Comparison of ENCODE assay signal across 23 cellular contexts in the genomic region with DNA sequence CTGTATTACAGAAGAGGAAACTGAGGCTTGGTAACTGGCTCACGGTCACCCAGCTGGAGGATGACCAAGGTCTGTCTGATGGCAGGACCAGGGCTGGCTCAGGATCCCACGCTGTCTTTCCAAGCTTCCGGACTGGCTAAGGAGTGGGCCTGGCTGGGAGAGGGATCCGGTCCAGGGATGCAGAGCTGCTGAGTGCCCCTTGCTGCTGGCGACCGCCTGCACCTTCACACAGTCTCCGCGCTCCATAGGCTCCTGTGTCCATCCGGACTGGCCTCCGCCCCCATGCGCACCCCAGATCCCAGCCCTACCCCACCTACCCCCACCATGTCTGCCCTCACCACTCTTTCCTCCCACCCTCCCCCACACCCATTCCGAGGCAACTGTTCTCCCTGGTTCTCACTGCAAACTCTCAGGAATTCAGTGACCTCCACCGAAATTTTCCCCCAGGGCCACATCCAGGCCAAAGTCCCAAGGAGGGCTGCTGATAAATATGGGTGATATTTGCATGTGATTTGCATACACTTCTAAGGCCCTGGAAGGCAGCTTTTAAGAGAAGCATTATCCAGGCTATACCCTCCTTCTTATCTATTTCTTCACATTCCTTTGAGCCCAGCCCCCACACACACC.
"Had no signal": no experiment of that assay in that cellular context is flagged by ENCODE, and none has a peak within 500 bp of the region (broad histone marks: within the 10 kb centered on the region; RNA-seq: fewer than 3 reads in every experiment).

No MANE protein-coding gene starts in this region.

- H3K27ac ChIP-seq: cardiac muscle cell, gastrocnemius medialis, neural progenitor cell had no signal

- DNase-seq: activated B cell treated with CpG ODN at 0.5 μM for 24 hours; activated CD4-positive, alpha-beta T cell treated with anti-CD3 and anti-CD28 coated beads, Interleukin-2, amount 50 U/mL, for 1 hour; activated CD8-positive, alpha-beta memory T cell treated with anti-CD3 and anti-CD28 coated beads, Interleukin-2, amount 10 ng/mL, durations not matched to agents 7 days and 5 days; activated CD8-positive, alpha-beta T cell treated with anti-CD3 and anti-CD28 coated beads, Interleukin-2, amount 10 ng/mL, durations not matched to agents 7 days and 5 days; activated naive CD4-positive, alpha-beta T cell; activated T-cell treated with anti-CD3 and anti-CD28 coated beads, Interleukin-2, amount 50 U/mL, for 72 hours; anterior cingulate cortex; dorsolateral prefrontal cortex; effector memory CD8-positive, alpha-beta T cell; erythroblast; gastrocnemius medialis; glutamatergic neuron; left cardiac atrium; left ventricle myocardium superior; mammary epithelial cell; midbrain; naive thymus-derived CD4-positive, alpha-beta T cell; stimulated activated naive CD4-positive, alpha-beta T cell; T-helper 1 cell; trophoblast cell had no signal

- H3K4me2 ChIP-seq: neural progenitor cell had no signal

- H3K9me3 ChIP-seq: gastrocnemius medialis had no signal

- H3K4me3 ChIP-seq: cardiac muscle cell, coronary artery, dorsolateral prefrontal cortex, gastrocnemius medialis, neural progenitor cell had no signal

- H3K27me3 ChIP-seq: cardiac muscle cell, gastrocnemius medialis, neural progenitor cell had no signal

- H2AFZ ChIP-seq: neural progenitor cell had no signal

- H3K9ac ChIP-seq: neural progenitor cell had no signal

- H3K36me3 ChIP-seq: cardiac muscle cell, gastrocnemius medialis, neural progenitor cell had no signal

- H3K4me1 ChIP-seq: gastrocnemius medialis had no signal
